1 cellular context compared by ENCODE assay signal in genomic region chr11:44270403-44271192, GRCh38.
TF ChIP-seq lines count a peak whose summit lies in the region.

No MANE protein-coding gene starts in this region.

TF ChIP-seq in SK-N-SH treated with all-trans-retinoic acid at 6 μM for 48 hours, 23 proteins besides CTCF, POLR2A, EP300 and RAD21 (continued from another document):
- no peak for TF ChIP-seq CSRNP3 (CRISPR knock-in tag; IDR thresholded peaks at IDR 0.05)
- no peak for TF ChIP-seq TSHZ2 (CRISPR knock-in tag; IDR thresholded peaks at IDR 0.05)
- TF ChIP-seq PATZ1 (CRISPR knock-in tag; IDR thresholded peaks at IDR 0.05; ENCODE audit: borderline replicate concordance) = no peak
- TF ChIP-seq POU6F1 (CRISPR knock-in tag; IDR thresholded peaks at IDR 0.05; ENCODE audit: borderline replicate concordance, low read depth) = no peak
- no peak for TF ChIP-seq ARNTL (CRISPR knock-in tag; IDR thresholded peaks at IDR 0.05; ENCODE audit: borderline replicate concordance, low read depth)
- no peak for TF ChIP-seq ZNF8 (CRISPR knock-in tag; IDR thresholded peaks at IDR 0.05)
- TF ChIP-seq ISL1 (CRISPR knock-in tag; IDR thresholded peaks at IDR 0.05) = no peak
- TF ChIP-seq GLIS3 (CRISPR knock-in tag; IDR thresholded peaks at IDR 0.05) = no peak
- TF ChIP-seq TOX (CRISPR knock-in tag; IDR thresholded peaks at IDR 0.05; ENCODE audit: borderline replicate concordance) = no peak
- TF ChIP-seq ZFP3 (CRISPR knock-in tag; IDR thresholded peaks at IDR 0.05) = no peak
